In the genomic region with DNA sequence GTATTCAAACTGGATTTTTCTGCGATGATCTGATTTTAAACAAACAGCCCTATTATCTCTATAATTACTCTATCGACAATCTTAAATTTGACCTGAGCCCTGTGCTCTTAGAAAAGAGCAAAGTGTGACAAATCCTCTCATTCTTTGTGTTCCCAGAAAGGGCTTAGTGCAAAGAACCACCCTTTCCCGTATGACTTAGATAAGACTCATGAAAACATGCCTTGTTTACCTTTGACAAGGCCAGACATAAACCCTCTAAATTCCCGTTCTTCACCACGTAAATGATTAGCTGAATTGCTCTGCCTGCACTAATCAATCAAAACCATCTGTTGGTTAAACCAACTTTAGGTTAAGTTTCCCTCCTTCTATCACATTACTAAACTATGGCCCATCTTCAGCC, we compare ENCODE assay signal across 26 cellular contexts.
"Had no signal": no experiment of that assay in that cellular context is flagged by ENCODE, and none has a peak within 500 bp of the region (broad histone marks: within the 10 kb centered on the region; RNA-seq: fewer than 3 reads in every experiment).

No MANE protein-coding gene starts in this region.

- H3K9me3 ChIP-seq: thoracic aorta, vagina had no signal

- H3K27me3 ChIP-seq: breast epithelium, esophagus muscularis mucosa, foreskin keratinocyte, vagina had no signal

- H3K36me3 ChIP-seq: breast epithelium, esophagus muscularis mucosa, thoracic aorta, vagina, WERI-Rb-1 had no signal

- H3K4me1 ChIP-seq: breast epithelium, esophagus muscularis mucosa, foreskin keratinocyte, vagina had no signal

- FAIRE-seq: islet of Langerhans had no signal

- H3K4me3 ChIP-seq: breast epithelium, esophagus muscularis mucosa, thoracic aorta, vagina had no signal

- DNase-seq: activated CD4-positive, alpha-beta memory T cell treated with anti-CD3 and anti-CD28 coated beads, Interleukin-2, amount 10 ng/mL, durations not matched to agents 7 days and 5 days; activated CD4-positive, alpha-beta T cell treated with anti-CD3 and anti-CD28 coated beads for 48 hours; activated CD8-positive, alpha-beta memory T cell treated with anti-CD3 and anti-CD28 coated beads, Interleukin-2, amount 50 U/mL, for 48 hours; activated naive CD8-positive, alpha-beta T cell treated with anti-CD3 and anti-CD28 coated beads, Interleukin-2, amount 50 U/mL, for 24 hours; activated T-cell treated with anti-CD3 and anti-CD28 coated beads, Interleukin-2, amount 50 U/mL, for 4 hours; amygdala; endodermal cell; foreskin keratinocyte; left ventricle myocardium superior; mammary epithelial cell; naive B cell; occipital lobe; right cardiac atrium; stimulated activated CD4-positive, alpha-beta T cell treated with anti-CD3 and anti-CD28 coated beads, Interleukin-12 subunit alpha, Interleukin-12 subunit beta, amount 100 ng/mL, for 4 hours; stimulated activated CD4-positive, alpha-beta T cell treated with anti-CD3 and anti-CD28 coated beads, Interleukin-4, amount 100 ng/mL, for 24 hours; T-helper 17 cell; T1000; WERI-Rb-1 had no signal

- ATAC-seq: activated CD4-positive, CD25-positive, alpha-beta regulatory T cell treated with anti-CD3 and anti-CD28 coated beads, Interleukin-2, amount 50 U/mL, for 24 hours; activated naive CD8-positive, alpha-beta T cell treated with anti-CD3 and anti-CD28 coated beads, Interleukin-2, amount 50 U/mL, for 24 hours; activated T-cell treated with anti-CD3 and anti-CD28 coated beads, Interleukin-2, amount 50 U/mL, for 4 hours; activated T-helper 17 cell treated with anti-CD3 and anti-CD28 coated beads, Interleukin-2, amount 50 U/mL, for 72 hours; foreskin keratinocyte; left ventricle myocardium superior; stimulated activated effector memory CD8-positive, alpha-beta T cell treated with anti-CD3 and anti-CD28 coated beads, Interleukin-12 subunit alpha, Interleukin-12 subunit beta, amount 100 ng/mL, for 72 hours; T-helper 17 cell had no signal

- H3K27ac ChIP-seq: breast epithelium, esophagus muscularis mucosa, foreskin keratinocyte, thoracic aorta, vagina, WERI-Rb-1 had no signal
